ENCODE assay signal across 1 cellular context in genomic region chr5:126686451-126687126, GRCh38.
TF ChIP-seq lines count a peak whose summit lies in the region.

No MANE protein-coding gene starts in this region.

TF ChIP-seq in K562, 482 proteins besides CTCF, POLR2A, EP300 and RAD21 (continued from another document):
- TF ChIP-seq TRIM25 (IDR thresholded peaks at IDR 0.05; ENCODE audit: borderline replicate concordance) (no peak), E2F3 (CRISPR knock-in tag; IDR thresholded peaks at IDR 0.05) (no peak), TEAD4 (IDR thresholded peaks at IDR 0.05; ENCODE audit: low read length) (peak; percentile 79), TEAD4 (CRISPR knock-in tag; IDR thresholded peaks at IDR 0.05; ENCODE audit: borderline replicate concordance) (no peak), KLF13 (tag; IDR thresholded peaks at IDR 0.05; ENCODE audit: borderline replicate concordance, low read depth) (no peak), GABPA (tag; conservative IDR thresholded peaks at IDR 0.05; ENCODE audit: low read depth) (peak; percentile 63), TRIM24 (IDR thresholded peaks at IDR 0.05) (peak; percentile 41 to 61; a peak in 3 of 4 replicates), KAT2B (IDR thresholded peaks at IDR 0.05; ENCODE audit: low read depth, low read length) (no peak), ETV1 (tag; conservative IDR thresholded peaks at IDR 0.05; ENCODE audit: low read depth) (peak; percentile 51; the same call in 1 of the 2 replicates), TCF3 (CRISPR knock-in tag; IDR thresholded peaks at IDR 0.05) (peak; percentile 84), HDAC1 (IDR thresholded peaks at IDR 0.05) (peak in 1 of 2 experiments; percentile 77; a peak in 2 of 4 replicates), POLR2AphosphoS5 (IDR thresholded peaks at IDR 0.05; ENCODE audit: control insufficient read depth, insufficient read depth, low read depth, low read length) (peak; percentile 45; the same call in 1 of the 2 replicates), NFIC (IDR thresholded peaks at IDR 0.05) (0 out of 2 replicates have a peak, but pooled peaks have one; percentile 43), CREM (IDR thresholded peaks at IDR 0.05; ENCODE audit: low read depth) (peak; percentile 37; the same call in 1 of the 2 replicates), DPF2 (IDR thresholded peaks at IDR 0.05) (peak; percentile 81), ZNF384 (IDR thresholded peaks at IDR 0.05; ENCODE audit: low read depth, low read length) (peak; percentile 88), CBFA2T2 (conservative IDR thresholded peaks at IDR 0.05) (peak; percentile 76), NCOA6 (IDR thresholded peaks at IDR 0.05) (no peak), PHB2 (IDR thresholded peaks at IDR 0.05; ENCODE audit: low read depth) (no peak), PHF20 (IDR thresholded peaks at IDR 0.05; ENCODE audit: partially characterized antibody) (no peak), CBFA2T3 (IDR thresholded peaks at IDR 0.05) (peak; percentile 87), FUS (optimal IDR thresholded peaks at IDR 0.05; ENCODE audit: low read depth, low read length) (no peak), FOXM1 (IDR thresholded peaks at IDR 0.05; ENCODE audit: low read depth) (peak; percentile 53), FOXM1 (CRISPR knock-in tag; IDR thresholded peaks at IDR 0.05; ENCODE audit: low read depth) (no peak), ZNF79 (CRISPR knock-in tag; IDR thresholded peaks at IDR 0.05; ENCODE audit: low read depth) (no peak), MCM5 (IDR thresholded peaks at IDR 0.05; ENCODE audit: low read depth) (no peak), NKRF (IDR thresholded peaks at IDR 0.05; ENCODE audit: borderline replicate concordance) (no peak), SMARCA4 (IDR thresholded peaks at IDR 0.05) (peak; percentile 71), POLR3G (IDR thresholded peaks at IDR 0.05; ENCODE audit: extremely low read depth, insufficient read length, insufficient replicate concordance) (no peak), MEIS2 (IDR thresholded peaks at IDR 0.05; ENCODE audit: partially characterized antibody) (peak; percentile 66)
